ENCODE assay signal across 15 cellular contexts in genomic region chr2:159438284-159438683, GRCh38.
DNase-seq lines count a peak whose midpoint lies in the region; ATAC-seq, FAIRE-seq and TF ChIP-seq lines count a peak whose summit lies in the region.
"Had no signal": no experiment of that assay in that cellular context is flagged by ENCODE, and none has a peak within 500 bp of the region (broad histone marks: within the 10 kb centered on the region; RNA-seq: fewer than 3 reads in every experiment).

No MANE protein-coding gene starts in this region.

- CTCF ChIA-PET in A673 (lab: Charles Lee) (no interaction called here), HCT116 (lab: Charles Lee) (no interaction called here), K562 (lab: Yijun Ruan, JAX; ENCODE audit: low intra/inter-chr PET ratio) (no interaction called here)

- DNase-seq in A673 (ENCODE audit: low spot score) (no peak), HCT116 (ENCODE audit: low read depth, low spot score) (no peak), K562 (ENCODE audit: extremely low read depth in 1 of 4, low spot score in 3 of 4) (no peak), left lobe of liver (ENCODE audit: low spot score) (no peak), GM12892 (ENCODE audit: insufficient read length) (no peak), HUDEP-2 (lab: John Stamatoyannopoulos, UW; ENCODE audit: unreplicated experiment in 76 of 76) (no peak)
- DNase-seq in stimulated activated CD4-positive, alpha-beta T cell treated with anti-CD3 and anti-CD28 coated beads, Interleukin-4, amount 100 ng/mL, for 1 hour = no peak
- DNase-seq: C1 segment of cervical spinal cord; CD4-positive, alpha-beta T cell; DND-41; GF-D8; H7 had no signal

- H3K27me3 ChIP-seq in A673 (replicated peaks; ENCODE audit: insufficient read depth, low read depth, low read length, poor library complexity) (no peaks in the 10 kb centered on the region), HCT116 (ENCODE audit: insufficient read depth, low read length) (no peaks in the 10 kb centered on the region), K562 (ENCODE audit: control insufficient read depth in 2 of 2, insufficient read depth in 2 of 2, low read length in 2 of 2) (no peaks in the 10 kb centered on the region)

- H3K9me1 ChIP-seq in K562 (ENCODE audit: control insufficient read depth, insufficient read depth, low read length) = no peaks in the 10 kb centered on the region

- H3K4me2 ChIP-seq in HCT116 (ENCODE audit: low read length) (no peak overlapping the region), K562 (ENCODE audit: insufficient read depth, low read length) (no peak overlapping the region)
- H3K4me2 ChIP-seq: GM23338 had no signal

- in situ Hi-C loops in K562 (cut with MboI) = no loop called here

- H3K9ac ChIP-seq in HCT116 (ENCODE audit: low read length) = no peak overlapping the region
- H3K9ac ChIP-seq in K562 (ENCODE audit: insufficient read depth in 1 of 2, low read depth in 2 of 2, low read length in 2 of 2) = no peak overlapping the region

- TF ChIP-seq POLR2A in HCT116 (IDR thresholded peaks at IDR 0.05; ENCODE audit: borderline replicate concordance, extremely low read depth, insufficient read depth, insufficient read length) (no peak), K562 (conservative IDR thresholded peaks at IDR 0.05) (no peak), GM12892 (IDR thresholded peaks at IDR 0.05; ENCODE audit: low read depth, low read length) (no peak)

- intact Hi-C loops in A673 (cut with micrococcal nuclease; ENCODE audit: unreplicated experiment) (no loop called here), HCT116 (cut with micrococcal nuclease) (no loop called here), K562 (cut with micrococcal nuclease) (no loop called here)

- H3K36me3 ChIP-seq in A673 (ENCODE audit: insufficient read depth, low read length, poor library complexity, severe bottlenecking) (peaks cover 12% of the 10 kb centered on the region), HCT116 (ENCODE audit: control insufficient read depth in 1 of 2, insufficient read depth in 2 of 2, low read length in 2 of 2) (no peaks in the 10 kb centered on the region; a peak in 1 of 4 replicates), K562 (ENCODE audit: control insufficient read depth, insufficient read depth, low read length) (no peaks in the 10 kb centered on the region)

- FAIRE-seq in K562 (lab: Jason Lieb, UNC) = no peak
- FAIRE-seq in GM12892 (lab: Jason Lieb, UNC) = no peak
- FAIRE-seq: GM18507 had no signal

- H3K4me3 ChIP-seq in A673 (ENCODE audit: low read depth, low read length, poor library complexity, severe bottlenecking) (no peak overlapping the region), HCT116 (replicated peaks in 1 of 2; ENCODE audit: low read depth in 1 of 2, low read length in 2 of 2) (no peak overlapping the region), K562 (no peak overlapping the region)
- H3K4me3 ChIP-seq: GM23338 had no signal

- no peak for TF ChIP-seq RAD21 in HCT116 (IDR thresholded peaks at IDR 0.05; ENCODE audit: low read depth)
- no peak for TF ChIP-seq RAD21 in K562 (CRISPR knock-in tag; conservative IDR thresholded peaks at IDR 0.05 in 1 of 2, IDR thresholded peaks at IDR 0.05 in 1 of 2)

- ATAC-seq in HCT116 = no peak
- no peak for ATAC-seq in K562
- peak; percentile 53 for ATAC-seq in left lobe of liver
- no peak for ATAC-seq in GM21825 (IDR thresholded peaks at IDR 0.05; ENCODE audit: unreplicated experiment)
- ATAC-seq: GM23338 had no signal

- H3K9me3 ChIP-seq in A673 (ENCODE audit: low read depth, low read length, poor library complexity, severe bottlenecking) (no peaks in the 10 kb centered on the region), HCT116 (ENCODE audit: control insufficient read depth in 1 of 2, insufficient read depth in 1 of 2, low read depth in 1 of 2, low read length in 2 of 2) (no peaks in the 10 kb centered on the region), K562 (replicated peaks; ENCODE audit: control insufficient read depth, insufficient read depth, low read depth, low read length) (no peaks in the 10 kb centered on the region)

- H4K20me1 ChIP-seq in HCT116 (ENCODE audit: insufficient read depth) (no peaks in the 10 kb centered on the region), K562 (replicated peaks; ENCODE audit: control insufficient read depth, insufficient read depth, low read length) (no peaks in the 10 kb centered on the region)

- BruUV-seq in A673 (replicated peaks; lab: Mats Ljungman, UMichigan) = TSS peak; percentile 36
- BruUV-seq in HCT116 (replicated peaks; lab: Mats Ljungman, UMichigan) = TSS peak; percentile 38
- BruUV-seq in K562 (replicated peaks; lab: Mats Ljungman, UMichigan) = TSS peak; percentile 28

- no peak for TF ChIP-seq EP300 in K562 (IDR thresholded peaks at IDR 0.05; ENCODE audit: low read length)

- H2AFZ ChIP-seq in HCT116 (ENCODE audit: low read depth, low read length, poor library complexity, severe bottlenecking) (no peak overlapping the region), K562 (ENCODE audit: low read depth, low read length) (no peak overlapping the region)
- H2AFZ ChIP-seq: GM23338 had no signal

- H3K27ac ChIP-seq in A673 (ENCODE audit: low read depth, low read length, poor library complexity, severe bottlenecking) (no peak overlapping the region), HCT116 (ENCODE audit: low read depth, low read length) (no peak overlapping the region), K562 (ENCODE audit: extremely low read depth, low read depth, low read length) (no peak overlapping the region)

- RAD21 ChIA-PET in HCT116 (lab: Charles Lee; ENCODE audit: low non-redundant PET in 1 of 2, low total read pairs in 2 of 2, uncharacterized antibody in 2 of 2, unreplicated experiment in 2 of 2) = no interaction called here

- POLR2A ChIA-PET in A673 (lab: Charles Lee; ENCODE audit: low non-redundant PET) (interaction anchor here (0.7 kb wide), 1 partner anchor 148 kb away, joined by 3 read pairs; no protein-coding TSS in a partner anchor), HCT116 (lab: Charles Lee) (no interaction called here), K562 (lab: Yijun Ruan, JAX) (no interaction called here)

- WGBS in K562 (ENCODE audit: insufficient coverage, low coverage, missing lambda C conversion rate) = 67% methylated on average over 3 of the region's 3 CpGs

- TF ChIP-seq CTCF in A673 (conservative IDR thresholded peaks at IDR 0.05; ENCODE audit: low read depth, low read length) = no peak
- no peak for TF ChIP-seq CTCF in HCT116 (IDR thresholded peaks at IDR 0.05 in 2 of 3, conservative IDR thresholded peaks at IDR 0.05 in 1 of 3; ENCODE audit: borderline replicate concordance in 1 of 3, insufficient read depth in 1 of 3, low read depth in 2 of 3, low read length in 2 of 3)
- TF ChIP-seq CTCF in K562 (IDR thresholded peaks at IDR 0.05 in 2 of 3, conservative IDR thresholded peaks at IDR 0.05 in 1 of 3; ENCODE audit: insufficient read depth in 2 of 3, low read depth in 1 of 3, low read length in 3 of 3) = no peak

- no peaks in the 10 kb centered on the region for H3K4me1 ChIP-seq in A673 (ENCODE audit: insufficient read depth, low read length, poor library complexity, severe bottlenecking)
- H3K4me1 ChIP-seq in HCT116 (ENCODE audit: control insufficient read depth in 1 of 2, insufficient read depth in 2 of 2, low read length in 2 of 2) = no peaks in the 10 kb centered on the region
- H3K4me1 ChIP-seq in K562 (replicated peaks in 1 of 2; ENCODE audit: control insufficient read depth in 2 of 2, insufficient read depth in 2 of 2, low read length in 2 of 2) = no peaks in the 10 kb centered on the region

- no peaks in the 10 kb centered on the region for H3K9me2 ChIP-seq in HCT116 (ENCODE audit: insufficient read depth)

- no peaks in the 10 kb centered on the region for H3K79me2 ChIP-seq in HCT116 (ENCODE audit: insufficient read depth, low read length)
- no peaks in the 10 kb centered on the region for H3K79me2 ChIP-seq in K562 (ENCODE audit: control insufficient read depth, insufficient read depth, low read length)

TF ChIP-seq in HCT116, 20 proteins besides CTCF, POLR2A, EP300 and RAD21 (continues in another document):
- TF ChIP-seq SIN3A (IDR thresholded peaks at IDR 0.05; ENCODE audit: low read depth) (no peak), SRF (IDR thresholded peaks at IDR 0.05; ENCODE audit: low read depth) (no peak), ZBTB33 (IDR thresholded peaks at IDR 0.05; ENCODE audit: extremely low read depth, insufficient replicate concordance, low read length) (no peak), POLR2AphosphoS5 (IDR thresholded peaks at IDR 0.05; ENCODE audit: low read depth, low read length) (no peak)

TF ChIP-seq in K562, 482 proteins besides CTCF, POLR2A, EP300 and RAD21 (continues in another document):
- TF ChIP-seq ZFP36 (IDR thresholded peaks at IDR 0.05; ENCODE audit: low read depth, low read length, partially characterized antibody) (no peak), ZNF212 (CRISPR knock-in tag; IDR thresholded peaks at IDR 0.05) (no peak), ZNF449 (CRISPR knock-in tag; IDR thresholded peaks at IDR 0.05) (no peak), ZBTB5 (IDR thresholded peaks at IDR 0.05) (no peak), POLR2H (tag; IDR thresholded peaks at IDR 0.05; ENCODE audit: low read depth) (no peak), MYBL2 (IDR thresholded peaks at IDR 0.05; ENCODE audit: low read depth) (no peak), MYBL2 (CRISPR knock-in tag; IDR thresholded peaks at IDR 0.05; ENCODE audit: borderline replicate concordance) (no peak)
